In the genomic region with DNA sequence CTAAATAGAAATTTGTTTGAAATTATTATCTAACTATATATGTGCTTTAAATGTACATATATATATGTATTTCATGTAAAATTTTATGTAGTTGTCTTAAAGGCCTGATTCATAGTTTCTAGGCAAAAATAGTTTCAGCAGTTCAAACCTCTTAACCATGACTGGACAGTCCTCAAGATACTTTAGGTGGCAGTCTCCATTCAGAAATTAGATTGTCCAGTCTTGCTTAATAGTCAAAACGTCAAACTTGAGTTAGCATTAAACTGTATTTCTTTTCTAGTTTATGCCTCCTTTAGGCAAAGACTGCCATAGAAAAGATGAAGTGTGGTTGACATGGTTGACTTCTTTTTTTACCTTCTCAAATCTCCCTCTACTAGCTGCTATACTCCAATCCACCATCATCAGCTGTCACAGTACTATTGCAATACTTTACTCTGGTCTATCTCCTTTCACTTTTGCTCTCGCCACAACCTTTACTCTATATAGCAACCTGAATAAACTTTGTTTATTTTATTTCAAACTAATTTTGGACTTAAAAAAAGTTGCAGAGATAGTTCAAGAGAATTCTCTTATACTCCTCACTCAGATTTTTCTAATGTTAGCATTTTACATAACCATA, we compare ENCODE assay signal across 22 cellular contexts.
DNase-seq lines count a peak whose midpoint lies in the region; ATAC-seq, FAIRE-seq and TF ChIP-seq lines count a peak whose summit lies in the region.
"Had no signal": no experiment of that assay in that cellular context is flagged by ENCODE, and none has a peak within 500 bp of the region (broad histone marks: within the 10 kb centered on the region; RNA-seq: fewer than 3 reads in every experiment).

No MANE protein-coding gene starts in this region.

- H3K4me3 Mint-ChIP-seq in HFFc6 = no peak overlapping the region
- H3K4me3 Mint-ChIP-seq: activated CD4-positive, alpha-beta memory T cell treated with anti-CD3 and anti-CD28 coated beads for 36 hours; activated naive CD4-positive, alpha-beta T cell treated with anti-CD3 and anti-CD28 coated beads for 36 hours; dendritic cell treated with granulocyte-macrophage colony-stimulating factor and Interleukin-4, amounts not matched to agents 40 ng/mL and 50 ng/mL, for 4 days; natural killer cell; T-cell had no signal

- ATAC-seq in upper lobe of right lung = no peak
- ATAC-seq: Right ventricle myocardium inferior, T-cell had no signal

- H3K9me3 ChIP-seq in upper lobe of right lung = no peaks in the 10 kb centered on the region
- H3K9me3 ChIP-seq: BLaER1 treated with 17β-estradiol and CSF1 and Interleukin-3, amounts not matched to agents 10 nM and 100 nM had no signal

- no peaks in the 10 kb centered on the region for H3K27me3 ChIP-seq in bronchial epithelial cell (ENCODE audit: control insufficient read depth, insufficient read depth, low read length)
- no peaks in the 10 kb centered on the region for H3K27me3 ChIP-seq in upper lobe of right lung
- H3K27me3 ChIP-seq: BLaER1 treated with 17β-estradiol and CSF1 and Interleukin-3, amounts not matched to agents 10 nM and 100 nM had no signal

- no peaks in the 10 kb centered on the region for H3K4me1 ChIP-seq in upper lobe of right lung
- H3K4me1 ChIP-seq: BLaER1 treated with 17β-estradiol and CSF1 and Interleukin-3, amounts not matched to agents 10 nM and 100 nM had no signal

- DNase-seq in HFFc6 = peak; percentile 13
- DNase-seq in bronchial epithelial cell (ENCODE audit: low read depth) = peak; percentile 23
- no peak for DNase-seq in upper lobe of right lung
- no peak for DNase-seq in NCI-H187 (lab: John Stamatoyannopoulos, UW)
- no peak for DNase-seq in DMS53 treated with DMSO at 0.1 percent for 48 hours (lab: John Stamatoyannopoulos, UW; ENCODE audit: unreplicated experiment)
- no peak for DNase-seq in effector CD4-positive, alpha-beta T cell
- DNase-seq: activated CD4-positive, alpha-beta memory T cell treated with anti-CD3 and anti-CD28 coated beads for 36 hours; activated naive CD4-positive, alpha-beta T cell treated with anti-CD3 and anti-CD28 coated beads for 36 hours; activated T-cell treated with anti-CD3 and anti-CD28 coated beads, Interleukin-2, amount 50 U/mL, for 1 hour; erythroblast; GF-D8; islet precursor cell; natural killer cell; NCI-H1930; NCI-H446 treated with DMSO at 0.1 percent for 48 hours; T-cell had no signal

- TF ChIP-seq CTCF in HFFc6 (IDR thresholded peaks at IDR 0.05) (peak; percentile 23; the same call in 1 of the 2 replicates), bronchial epithelial cell (IDR thresholded peaks at IDR 0.05; ENCODE audit: insufficient read depth, low read length, severe bottlenecking) (no peak), upper lobe of right lung (IDR thresholded peaks at IDR 0.05) (peak; percentile 15)

- no peak for FAIRE-seq in bronchial epithelial cell (lab: Jason Lieb, UNC)
- peak; percentile 49 for FAIRE-seq in islet of Langerhans (lab: Jason Lieb, UNC)
- FAIRE-seq: D721Med had no signal

- intact Hi-C loops in upper lobe of right lung (cut with DNase I) = no loop called here

- H3K4me3 ChIP-seq in bronchial epithelial cell (ENCODE audit: low read depth, low read length) = no peak overlapping the region
- H3K4me3 ChIP-seq in upper lobe of right lung = no peak overlapping the region
- H3K4me3 ChIP-seq: BLaER1 treated with 17β-estradiol and CSF1 and Interleukin-3, amounts not matched to agents 10 nM and 100 nM had no signal

- H3K4me1 Mint-ChIP-seq in HFFc6 (ENCODE audit: low read depth) = peaks cover 43% of the 10 kb centered on the region
- H3K4me1 Mint-ChIP-seq: T-cell had no signal

- no peaks in the 10 kb centered on the region for H3K9me3 Mint-ChIP-seq in HFFc6
- H3K9me3 Mint-ChIP-seq: activated CD4-positive, alpha-beta memory T cell treated with anti-CD3 and anti-CD28 coated beads for 36 hours; activated naive CD4-positive, alpha-beta T cell treated with anti-CD3 and anti-CD28 coated beads for 36 hours; dendritic cell treated with granulocyte-macrophage colony-stimulating factor and Interleukin-4, amounts not matched to agents 40 ng/mL and 50 ng/mL, for 4 days; natural killer cell; T-cell had no signal

- H3K27ac ChIP-seq in upper lobe of right lung = no peak overlapping the region
- H3K27ac ChIP-seq: BLaER1 treated with 17β-estradiol and CSF1 and Interleukin-3, amounts not matched to agents 10 nM and 100 nM had no signal

- H3K36me3 Mint-ChIP-seq in HFFc6 (ENCODE audit: low read depth) = no peaks in the 10 kb centered on the region
- H3K36me3 Mint-ChIP-seq: activated CD4-positive, alpha-beta memory T cell treated with anti-CD3 and anti-CD28 coated beads for 36 hours; natural killer cell; T-cell had no signal

- no peaks in the 10 kb centered on the region for H3K36me3 ChIP-seq in bronchial epithelial cell (ENCODE audit: control insufficient read depth, insufficient read depth, low read length)
- no peaks in the 10 kb centered on the region for H3K36me3 ChIP-seq in upper lobe of right lung
- H3K36me3 ChIP-seq: BLaER1 treated with 17β-estradiol and CSF1 and Interleukin-3, amounts not matched to agents 10 nM and 100 nM had no signal

- H3K27ac Mint-ChIP-seq in HFFc6 = peak overlapping the region; percentile 64
- H3K27ac Mint-ChIP-seq: activated CD4-positive, alpha-beta memory T cell treated with anti-CD3 and anti-CD28 coated beads for 36 hours; activated naive CD4-positive, alpha-beta T cell treated with anti-CD3 and anti-CD28 coated beads for 36 hours; dendritic cell treated with granulocyte-macrophage colony-stimulating factor and Interleukin-4, amounts not matched to agents 40 ng/mL and 50 ng/mL, for 4 days; natural killer cell; progenitor cell of endocrine pancreas; T-cell had no signal

- no peaks in the 10 kb centered on the region for H3K27me3 Mint-ChIP-seq in HFFc6 (ENCODE audit: insufficient read depth)
- H3K27me3 Mint-ChIP-seq: activated CD4-positive, alpha-beta memory T cell treated with anti-CD3 and anti-CD28 coated beads for 36 hours; dendritic cell treated with granulocyte-macrophage colony-stimulating factor and Interleukin-4, amounts not matched to agents 40 ng/mL and 50 ng/mL, for 4 days; progenitor cell of endocrine pancreas had no signal

Comparison
In these comparisons a context has a peak if more than half of its experiments do, and no peak if none do; other contexts are left out.
1. DNase-seq: peak in HFFc6 (single experiment) and bronchial epithelial cell (single experiment); none in upper lobe of right lung (single experiment), NCI-H187 (0 of 2), DMS53 treated with DMSO at 0.1 percent for 48 hours (single experiment) and effector CD4-positive, alpha-beta T cell (single experiment).